ENCODE assay signal across 2 cellular contexts in the genomic region with DNA sequence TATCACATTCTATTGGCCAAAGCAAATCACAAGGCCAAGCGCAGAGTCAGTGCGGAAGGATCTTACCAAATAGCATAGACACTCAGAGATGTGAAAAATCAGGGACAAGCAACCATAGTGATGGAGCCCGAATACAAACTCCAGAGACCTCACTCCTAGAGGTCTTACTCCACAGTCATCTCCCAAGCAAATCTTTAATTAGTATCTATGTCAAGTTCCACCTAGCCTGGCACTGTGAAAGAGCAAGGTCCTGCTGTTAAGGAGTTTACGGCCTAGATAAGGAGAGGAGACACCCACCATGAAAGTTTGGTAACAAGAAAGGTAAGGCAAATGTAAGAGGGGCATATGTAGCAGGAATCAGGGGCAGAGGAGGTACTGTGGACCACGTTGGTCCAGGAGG.
A peak's percentile ranks its signal among the peaks of the same experiment; 100 is the strongest.
TF ChIP-seq lines count a peak whose summit lies in the region.

No MANE protein-coding gene starts in this region.

TF ChIP-seq in IMR-90, 13 proteins besides CTCF, POLR2A, EP300 and RAD21:
- no peak for TF ChIP-seq RFX5 (IDR thresholded peaks at IDR 0.05; ENCODE audit: low read depth, low read length)
- TF ChIP-seq MAZ (IDR thresholded peaks at IDR 0.05; ENCODE audit: borderline replicate concordance, low read depth, low read length), result no peak
- no peak for TF ChIP-seq SMC3 (IDR thresholded peaks at IDR 0.05; ENCODE audit: low read depth, low read length)

TF ChIP-seq in H1, 55 proteins besides CTCF, POLR2A, EP300 and RAD21:
- TF ChIP-seq, protein P1, sequence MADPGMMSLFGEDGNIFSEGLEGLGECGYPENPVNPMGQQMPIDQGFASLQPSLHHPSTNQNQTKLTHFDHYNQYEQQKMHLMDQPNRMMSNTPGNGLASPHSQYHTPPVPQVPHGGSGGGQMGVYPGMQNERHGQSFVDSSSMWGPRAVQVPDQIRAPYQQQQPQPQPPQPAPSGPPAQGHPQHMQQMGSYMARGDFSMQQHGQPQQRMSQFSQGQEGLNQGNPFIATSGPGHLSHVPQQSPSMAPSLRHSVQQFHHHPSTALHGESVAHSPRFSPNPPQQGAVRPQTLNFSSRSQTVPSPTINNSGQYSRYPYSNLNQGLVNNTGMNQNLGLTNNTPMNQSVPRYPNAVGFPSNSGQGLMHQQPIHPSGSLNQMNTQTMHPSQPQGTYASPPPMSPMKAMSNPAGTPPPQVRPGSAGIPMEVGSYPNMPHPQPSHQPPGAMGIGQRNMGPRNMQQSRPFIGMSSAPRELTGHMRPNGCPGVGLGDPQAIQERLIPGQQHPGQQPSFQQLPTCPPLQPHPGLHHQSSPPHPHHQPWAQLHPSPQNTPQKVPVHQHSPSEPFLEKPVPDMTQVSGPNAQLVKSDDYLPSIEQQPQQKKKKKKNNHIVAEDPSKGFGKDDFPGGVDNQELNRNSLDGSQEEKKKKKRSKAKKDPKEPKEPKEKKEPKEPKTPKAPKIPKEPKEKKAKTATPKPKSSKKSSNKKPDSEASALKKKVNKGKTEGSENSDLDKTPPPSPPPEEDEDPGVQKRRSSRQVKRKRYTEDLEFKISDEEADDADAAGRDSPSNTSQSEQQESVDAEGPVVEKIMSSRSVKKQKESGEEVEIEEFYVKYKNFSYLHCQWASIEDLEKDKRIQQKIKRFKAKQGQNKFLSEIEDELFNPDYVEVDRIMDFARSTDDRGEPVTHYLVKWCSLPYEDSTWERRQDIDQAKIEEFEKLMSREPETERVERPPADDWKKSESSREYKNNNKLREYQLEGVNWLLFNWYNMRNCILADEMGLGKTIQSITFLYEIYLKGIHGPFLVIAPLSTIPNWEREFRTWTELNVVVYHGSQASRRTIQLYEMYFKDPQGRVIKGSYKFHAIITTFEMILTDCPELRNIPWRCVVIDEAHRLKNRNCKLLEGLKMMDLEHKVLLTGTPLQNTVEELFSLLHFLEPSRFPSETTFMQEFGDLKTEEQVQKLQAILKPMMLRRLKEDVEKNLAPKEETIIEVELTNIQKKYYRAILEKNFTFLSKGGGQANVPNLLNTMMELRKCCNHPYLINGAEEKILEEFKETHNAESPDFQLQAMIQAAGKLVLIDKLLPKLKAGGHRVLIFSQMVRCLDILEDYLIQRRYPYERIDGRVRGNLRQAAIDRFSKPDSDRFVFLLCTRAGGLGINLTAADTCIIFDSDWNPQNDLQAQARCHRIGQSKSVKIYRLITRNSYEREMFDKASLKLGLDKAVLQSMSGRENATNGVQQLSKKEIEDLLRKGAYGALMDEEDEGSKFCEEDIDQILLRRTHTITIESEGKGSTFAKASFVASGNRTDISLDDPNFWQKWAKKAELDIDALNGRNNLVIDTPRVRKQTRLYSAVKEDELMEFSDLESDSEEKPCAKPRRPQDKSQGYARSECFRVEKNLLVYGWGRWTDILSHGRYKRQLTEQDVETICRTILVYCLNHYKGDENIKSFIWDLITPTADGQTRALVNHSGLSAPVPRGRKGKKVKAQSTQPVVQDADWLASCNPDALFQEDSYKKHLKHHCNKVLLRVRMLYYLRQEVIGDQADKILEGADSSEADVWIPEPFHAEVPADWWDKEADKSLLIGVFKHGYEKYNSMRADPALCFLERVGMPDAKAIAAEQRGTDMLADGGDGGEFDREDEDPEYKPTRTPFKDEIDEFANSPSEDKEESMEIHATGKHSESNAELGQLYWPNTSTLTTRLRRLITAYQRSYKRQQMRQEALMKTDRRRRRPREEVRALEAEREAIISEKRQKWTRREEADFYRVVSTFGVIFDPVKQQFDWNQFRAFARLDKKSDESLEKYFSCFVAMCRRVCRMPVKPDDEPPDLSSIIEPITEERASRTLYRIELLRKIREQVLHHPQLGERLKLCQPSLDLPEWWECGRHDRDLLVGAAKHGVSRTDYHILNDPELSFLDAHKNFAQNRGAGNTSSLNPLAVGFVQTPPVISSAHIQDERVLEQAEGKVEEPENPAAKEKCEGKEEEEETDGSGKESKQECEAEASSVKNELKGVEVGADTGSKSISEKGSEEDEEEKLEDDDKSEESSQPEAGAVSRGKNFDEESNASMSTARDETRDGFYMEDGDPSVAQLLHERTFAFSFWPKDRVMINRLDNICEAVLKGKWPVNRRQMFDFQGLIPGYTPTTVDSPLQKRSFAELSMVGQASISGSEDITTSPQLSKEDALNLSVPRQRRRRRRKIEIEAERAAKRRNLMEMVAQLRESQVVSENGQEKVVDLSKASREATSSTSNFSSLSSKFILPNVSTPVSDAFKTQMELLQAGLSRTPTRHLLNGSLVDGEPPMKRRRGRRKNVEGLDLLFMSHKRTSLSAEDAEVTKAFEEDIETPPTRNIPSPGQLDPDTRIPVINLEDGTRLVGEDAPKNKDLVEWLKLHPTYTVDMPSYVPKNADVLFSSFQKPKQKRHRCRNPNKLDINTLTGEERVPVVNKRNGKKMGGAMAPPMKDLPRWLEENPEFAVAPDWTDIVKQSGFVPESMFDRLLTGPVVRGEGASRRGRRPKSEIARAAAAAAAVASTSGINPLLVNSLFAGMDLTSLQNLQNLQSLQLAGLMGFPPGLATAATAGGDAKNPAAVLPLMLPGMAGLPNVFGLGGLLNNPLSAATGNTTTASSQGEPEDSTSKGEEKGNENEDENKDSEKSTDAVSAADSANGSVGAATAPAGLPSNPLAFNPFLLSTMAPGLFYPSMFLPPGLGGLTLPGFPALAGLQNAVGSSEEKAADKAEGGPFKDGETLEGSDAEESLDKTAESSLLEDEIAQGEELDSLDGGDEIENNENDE (IDR thresholded peaks at IDR 0.05; ENCODE audit: insufficient replicate concordance, low read length), result peak; percentile 90
- no peak for TF ChIP-seq SUZ12 (IDR thresholded peaks at IDR 0.05; ENCODE audit: low read length)
